Comparison of ENCODE assay signal across 8 cellular contexts in genomic region chr7:43758861-43759683, GRCh38. TPM values are rescaled to one million over a fixed set of nuclear protein-coding genes. Genes with fewer than 3 reads are reported as not detected.
A peak's percentile ranks its signal among the peaks of the same experiment; 100 is the strongest.
DNase-seq lines count a peak whose midpoint lies in the region; ATAC-seq and TF ChIP-seq lines count a peak whose summit lies in the region.

No MANE protein-coding gene starts in this region.

- no peak overlapping the region for H4K8ac ChIP-seq in trophoblast cell (ENCODE audit: low read depth, low read length)

- no peak overlapping the region for H2AK5ac ChIP-seq in trophoblast cell (ENCODE audit: low read length)

- H4K91ac ChIP-seq in trophoblast cell (ENCODE audit: low read depth, low read length), result no peak overlapping the region

- H4K12ac ChIP-seq in trophoblast cell (ENCODE audit: low read depth, low read length), result no peak overlapping the region

- no peak overlapping the region for H3K27ac ChIP-seq in cardiac muscle cell
- no peak overlapping the region for H3K27ac ChIP-seq in trophoblast cell (ENCODE audit: low read depth, low read length)

- H3K9ac ChIP-seq in trophoblast cell (ENCODE audit: low read length), result no peak overlapping the region

- TF ChIP-seq CTCF in cardiac muscle cell (IDR thresholded peaks at IDR 0.05; ENCODE audit: low read depth, low read length), result no peak

- H3K36me3 ChIP-seq in cardiac muscle cell (no peaks in the 10 kb centered on the region), trophoblast cell (ENCODE audit: control insufficient read depth in 1 of 2, insufficient read depth in 2 of 2, low read length in 2 of 2) (no peaks in the 10 kb centered on the region)

- no peak overlapping the region for H3K14ac ChIP-seq in trophoblast cell (ENCODE audit: low read length)

- no peaks in the 10 kb centered on the region for H3K9me3 ChIP-seq in cardiac muscle cell (ENCODE audit: low read depth)
- no peaks in the 10 kb centered on the region for H3K9me3 ChIP-seq in trophoblast cell (ENCODE audit: insufficient read depth, low read depth, low read length)

- peak overlapping the region; percentile 62 for H3K4me3 ChIP-seq in cardiac muscle cell
- H3K4me3 ChIP-seq in trophoblast cell (ENCODE audit: low read depth, low read length), result peak overlapping the region; percentile 75

- DNase-seq in AG20443 (ENCODE audit: low spot score) (peak; percentile 75), RPMI8226 (peak; percentile 69), cardiac muscle cell (ENCODE audit: low read depth in 1 of 2, low spot score in 1 of 2) (peak; percentile 55 to 67), trophoblast cell (peak in 1 of 2 donors; percentile 27)
- DNase-seq in activated naive CD4-positive, alpha-beta T cell treated with anti-CD3 and anti-CD28 coated beads, Interleukin-2, amount 50 U/mL, for 16 hours, result peak; percentile 56
- DNase-seq in NK-92 treated with Interleukin-12 subunit alpha and Interleukin-12 subunit beta, amount 100 ng/mL, for 24 hours (lab: John Stamatoyannopoulos, UW), result no peak

- no peak overlapping the region for H3K18ac ChIP-seq in trophoblast cell (ENCODE audit: low read length)

- H3K4me1 ChIP-seq in cardiac muscle cell (ENCODE audit: low read depth) (peaks cover 7% of the 10 kb centered on the region), trophoblast cell (ENCODE audit: control insufficient read depth in 1 of 2, insufficient read depth in 2 of 2, low read length in 2 of 2) (peaks cover 4% of the 10 kb centered on the region in 2 experiments)

- peak overlapping the region; percentile 98 for H3K4me2 ChIP-seq in trophoblast cell (ENCODE audit: low read length)

- no peak overlapping the region for H2AFZ ChIP-seq in trophoblast cell (ENCODE audit: insufficient read depth, low read length, poor library complexity)

- peaks cover 3% of the 10 kb centered on the region for H3K79me1 ChIP-seq in trophoblast cell (ENCODE audit: low read length)

- ATAC-seq in GM18858 (IDR thresholded peaks at IDR 0.05; ENCODE audit: unreplicated experiment) (peak; percentile 43), HG03025 (IDR thresholded peaks at IDR 0.05; ENCODE audit: low FRiP score, unreplicated experiment) (peak; percentile 62)

- WGBS in trophoblast cell (ENCODE audit: extremely low coverage, insufficient coverage, insufficient read length), result no CpG with 5 or more reads among the region's 51 CpGs

- no peak overlapping the region for H3K23ac ChIP-seq in trophoblast cell (ENCODE audit: low read length)

- no peaks in the 10 kb centered on the region for H3K27me3 ChIP-seq in cardiac muscle cell
- peaks cover 8% of the 10 kb centered on the region for H3K27me3 ChIP-seq in trophoblast cell (ENCODE audit: insufficient read depth, low read length)

- no peaks in the 10 kb centered on the region for H3K79me2 ChIP-seq in trophoblast cell (ENCODE audit: control insufficient read depth, insufficient read depth, low read length, poor library complexity)

- H2BK12ac ChIP-seq in trophoblast cell (ENCODE audit: low read length), result no peak overlapping the region

- no peak overlapping the region for H3K4ac ChIP-seq in trophoblast cell (ENCODE audit: low read depth, low read length)

- H2BK5ac ChIP-seq in trophoblast cell (ENCODE audit: low read depth, low read length, poor library complexity), result no peak overlapping the region

- H2BK120ac ChIP-seq in trophoblast cell (ENCODE audit: insufficient read depth, low read length, poor library complexity), result no peak overlapping the region

RNA-seq across cellular contexts. Expression of gene BLVRA, which starts 0.6 kb away (rescaled TPM):
- 34.0 and 39.2 TPM in 2 replicates for total RNA-seq in cardiac muscle cell
- 79.2 and 84.4 TPM in 2 replicates for polyA plus RNA-seq in cardiac muscle cell
- polyA plus RNA-seq in trophoblast cell (2013), result 3.4 and 4.0 TPM in 2 replicates

RNA-seq across cellular contexts. Expression of gene COA1, which starts 29.7 kb away (rescaled TPM):
- total RNA-seq in cardiac muscle cell, result 152 and 159 TPM in 2 replicates
- 220 and 255 TPM in 2 replicates for polyA plus RNA-seq in cardiac muscle cell
- polyA plus RNA-seq in trophoblast cell (2013), result 53.7 and 54.7 TPM in 2 replicates
